ENCODE assay signal across 1 cellular context in genomic region chr2:64767670-64768425, GRCh38.
TF ChIP-seq lines count a peak whose summit lies in the region.

No MANE protein-coding gene starts in this region.

TF ChIP-seq in GM12878, 131 proteins besides CTCF, POLR2A, EP300 and RAD21 (continued from another document):
- TF ChIP-seq, protein P1, sequence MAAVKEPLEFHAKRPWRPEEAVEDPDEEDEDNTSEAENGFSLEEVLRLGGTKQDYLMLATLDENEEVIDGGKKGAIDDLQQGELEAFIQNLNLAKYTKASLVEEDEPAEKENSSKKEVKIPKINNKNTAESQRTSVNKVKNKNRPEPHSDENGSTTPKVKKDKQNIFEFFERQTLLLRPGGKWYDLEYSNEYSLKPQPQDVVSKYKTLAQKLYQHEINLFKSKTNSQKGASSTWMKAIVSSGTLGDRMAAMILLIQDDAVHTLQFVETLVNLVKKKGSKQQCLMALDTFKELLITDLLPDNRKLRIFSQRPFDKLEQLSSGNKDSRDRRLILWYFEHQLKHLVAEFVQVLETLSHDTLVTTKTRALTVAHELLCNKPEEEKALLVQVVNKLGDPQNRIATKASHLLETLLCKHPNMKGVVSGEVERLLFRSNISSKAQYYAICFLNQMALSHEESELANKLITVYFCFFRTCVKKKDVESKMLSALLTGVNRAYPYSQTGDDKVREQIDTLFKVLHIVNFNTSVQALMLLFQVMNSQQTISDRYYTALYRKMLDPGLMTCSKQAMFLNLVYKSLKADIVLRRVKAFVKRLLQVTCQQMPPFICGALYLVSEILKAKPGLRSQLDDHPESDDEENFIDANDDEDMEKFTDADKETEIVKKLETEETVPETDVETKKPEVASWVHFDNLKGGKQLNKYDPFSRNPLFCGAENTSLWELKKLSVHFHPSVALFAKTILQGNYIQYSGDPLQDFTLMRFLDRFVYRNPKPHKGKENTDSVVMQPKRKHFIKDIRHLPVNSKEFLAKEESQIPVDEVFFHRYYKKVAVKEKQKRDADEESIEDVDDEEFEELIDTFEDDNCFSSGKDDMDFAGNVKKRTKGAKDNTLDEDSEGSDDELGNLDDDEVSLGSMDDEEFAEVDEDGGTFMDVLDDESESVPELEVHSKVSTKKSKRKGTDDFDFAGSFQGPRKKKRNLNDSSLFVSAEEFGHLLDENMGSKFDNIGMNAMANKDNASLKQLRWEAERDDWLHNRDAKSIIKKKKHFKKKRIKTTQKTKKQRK (IDR thresholded peaks at IDR 0.05; ENCODE audit: low read depth, low read length) = no peak
- TF ChIP-seq HDAC6 (IDR thresholded peaks at IDR 0.05; ENCODE audit: unreplicated experiment) (peak; percentile 85), KDM1A (IDR thresholded peaks at IDR 0.05; ENCODE audit: borderline replicate concordance) (no peak), CHD2 (IDR thresholded peaks at IDR 0.05; ENCODE audit: borderline replicate concordance, low read depth, low read length) (no peak), MYC (IDR thresholded peaks at IDR 0.05; ENCODE audit: insufficient read depth, insufficient read length, insufficient replicate concordance, low read length, severe bottlenecking) (no peak), SMARCA5 (IDR thresholded peaks at IDR 0.05) (no peak), ZNF274 (IDR thresholded peaks at IDR 0.05; ENCODE audit: insufficient read depth, insufficient read length) (no peak), RAD51 (IDR thresholded peaks at IDR 0.05) (no peak), EZH2 (IDR thresholded peaks at IDR 0.05; ENCODE audit: borderline replicate concordance, control insufficient read depth, low read depth, low read length) (no peak), HDGF (IDR thresholded peaks at IDR 0.05) (peak; percentile 47; the same call in 1 of the 2 replicates), ZZZ3 (IDR thresholded peaks at IDR 0.05; ENCODE audit: control insufficient read depth, insufficient read length, low read depth) (no peak), ZNF24 (IDR thresholded peaks at IDR 0.05) (no peak), USF2 (IDR thresholded peaks at IDR 0.05; ENCODE audit: borderline replicate concordance, low read depth, low read length) (no peak), ATF7 (IDR thresholded peaks at IDR 0.05; ENCODE audit: low read depth) (peak; percentile 54; the same call in 1 of the 2 replicates), USF1 (IDR thresholded peaks at IDR 0.05; ENCODE audit: borderline replicate concordance, extremely low read length, insufficient read depth, low read depth, low read length) (no peak), NR2F1 (conservative IDR thresholded peaks at IDR 0.05) (0 out of 2 replicates have a peak, but pooled peaks have one; percentile 42), PML (IDR thresholded peaks at IDR 0.05; ENCODE audit: low read length) (no peak; the same call in 1 of the 2 replicates), IRF4 (IDR thresholded peaks at IDR 0.05; ENCODE audit: low read depth, low read length) (no peak), BCLAF1 (IDR thresholded peaks at IDR 0.05) (peak; percentile 3; the same call in 1 of the 2 replicates), SPI1 (IDR thresholded peaks at IDR 0.05; ENCODE audit: borderline replicate concordance, insufficient read depth, low read depth, low read length) (no peak), YY1 (IDR thresholded peaks at IDR 0.05; ENCODE audit: low read depth, low read length) (peak; percentile 57), IKZF1 (conservative IDR thresholded peaks at IDR 0.05) (peak; percentile 93), FOXK2 (IDR thresholded peaks at IDR 0.05) (no peak), EED (IDR thresholded peaks at IDR 0.05; ENCODE audit: low read depth) (peak; percentile 70)
- TF ChIP-seq, protein P2, sequence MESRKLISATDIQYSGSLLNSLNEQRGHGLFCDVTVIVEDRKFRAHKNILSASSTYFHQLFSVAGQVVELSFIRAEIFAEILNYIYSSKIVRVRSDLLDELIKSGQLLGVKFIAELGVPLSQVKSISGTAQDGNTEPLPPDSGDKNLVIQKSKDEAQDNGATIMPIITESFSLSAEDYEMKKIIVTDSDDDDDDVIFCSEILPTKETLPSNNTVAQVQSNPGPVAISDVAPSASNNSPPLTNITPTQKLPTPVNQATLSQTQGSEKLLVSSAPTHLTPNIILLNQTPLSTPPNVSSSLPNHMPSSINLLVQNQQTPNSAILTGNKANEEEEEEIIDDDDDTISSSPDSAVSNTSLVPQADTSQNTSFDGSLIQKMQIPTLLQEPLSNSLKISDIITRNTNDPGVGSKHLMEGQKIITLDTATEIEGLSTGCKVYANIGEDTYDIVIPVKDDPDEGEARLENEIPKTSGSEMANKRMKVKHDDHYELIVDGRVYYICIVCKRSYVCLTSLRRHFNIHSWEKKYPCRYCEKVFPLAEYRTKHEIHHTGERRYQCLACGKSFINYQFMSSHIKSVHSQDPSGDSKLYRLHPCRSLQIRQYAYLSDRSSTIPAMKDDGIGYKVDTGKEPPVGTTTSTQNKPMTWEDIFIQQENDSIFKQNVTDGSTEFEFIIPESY (IDR thresholded peaks at IDR 0.05) = no peak
- TF ChIP-seq, protein P3, sequence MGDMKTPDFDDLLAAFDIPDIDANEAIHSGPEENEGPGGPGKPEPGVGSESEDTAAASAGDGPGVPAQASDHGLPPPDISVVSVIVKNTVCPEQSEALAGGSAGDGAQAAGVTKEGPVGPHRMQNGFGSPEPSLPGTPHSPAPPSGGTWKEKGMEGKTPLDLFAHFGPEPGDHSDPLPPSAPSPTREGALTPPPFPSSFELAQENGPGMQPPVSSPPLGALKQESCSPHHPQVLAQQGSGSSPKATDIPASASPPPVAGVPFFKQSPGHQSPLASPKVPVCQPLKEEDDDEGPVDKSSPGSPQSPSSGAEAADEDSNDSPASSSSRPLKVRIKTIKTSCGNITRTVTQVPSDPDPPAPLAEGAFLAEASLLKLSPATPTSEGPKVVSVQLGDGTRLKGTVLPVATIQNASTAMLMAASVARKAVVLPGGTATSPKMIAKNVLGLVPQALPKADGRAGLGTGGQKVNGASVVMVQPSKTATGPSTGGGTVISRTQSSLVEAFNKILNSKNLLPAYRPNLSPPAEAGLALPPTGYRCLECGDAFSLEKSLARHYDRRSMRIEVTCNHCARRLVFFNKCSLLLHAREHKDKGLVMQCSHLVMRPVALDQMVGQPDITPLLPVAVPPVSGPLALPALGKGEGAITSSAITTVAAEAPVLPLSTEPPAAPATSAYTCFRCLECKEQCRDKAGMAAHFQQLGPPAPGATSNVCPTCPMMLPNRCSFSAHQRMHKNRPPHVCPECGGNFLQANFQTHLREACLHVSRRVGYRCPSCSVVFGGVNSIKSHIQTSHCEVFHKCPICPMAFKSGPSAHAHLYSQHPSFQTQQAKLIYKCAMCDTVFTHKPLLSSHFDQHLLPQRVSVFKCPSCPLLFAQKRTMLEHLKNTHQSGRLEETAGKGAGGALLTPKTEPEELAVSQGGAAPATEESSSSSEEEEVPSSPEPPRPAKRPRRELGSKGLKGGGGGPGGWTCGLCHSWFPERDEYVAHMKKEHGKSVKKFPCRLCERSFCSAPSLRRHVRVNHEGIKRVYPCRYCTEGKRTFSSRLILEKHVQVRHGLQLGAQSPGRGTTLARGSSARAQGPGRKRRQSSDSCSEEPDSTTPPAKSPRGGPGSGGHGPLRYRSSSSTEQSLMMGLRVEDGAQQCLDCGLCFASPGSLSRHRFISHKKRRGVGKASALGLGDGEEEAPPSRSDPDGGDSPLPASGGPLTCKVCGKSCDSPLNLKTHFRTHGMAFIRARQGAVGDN (IDR thresholded peaks at IDR 0.05) = no peak
- TF ChIP-seq, protein P4, sequence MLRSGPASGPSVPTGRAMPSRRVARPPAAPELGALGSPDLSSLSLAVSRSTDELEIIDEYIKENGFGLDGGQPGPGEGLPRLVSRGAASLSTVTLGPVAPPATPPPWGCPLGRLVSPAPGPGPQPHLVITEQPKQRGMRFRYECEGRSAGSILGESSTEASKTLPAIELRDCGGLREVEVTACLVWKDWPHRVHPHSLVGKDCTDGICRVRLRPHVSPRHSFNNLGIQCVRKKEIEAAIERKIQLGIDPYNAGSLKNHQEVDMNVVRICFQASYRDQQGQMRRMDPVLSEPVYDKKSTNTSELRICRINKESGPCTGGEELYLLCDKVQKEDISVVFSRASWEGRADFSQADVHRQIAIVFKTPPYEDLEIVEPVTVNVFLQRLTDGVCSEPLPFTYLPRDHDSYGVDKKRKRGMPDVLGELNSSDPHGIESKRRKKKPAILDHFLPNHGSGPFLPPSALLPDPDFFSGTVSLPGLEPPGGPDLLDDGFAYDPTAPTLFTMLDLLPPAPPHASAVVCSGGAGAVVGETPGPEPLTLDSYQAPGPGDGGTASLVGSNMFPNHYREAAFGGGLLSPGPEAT (IDR thresholded peaks at IDR 0.05; ENCODE audit: low read depth) = no peak
- TF ChIP-seq, protein P5, sequence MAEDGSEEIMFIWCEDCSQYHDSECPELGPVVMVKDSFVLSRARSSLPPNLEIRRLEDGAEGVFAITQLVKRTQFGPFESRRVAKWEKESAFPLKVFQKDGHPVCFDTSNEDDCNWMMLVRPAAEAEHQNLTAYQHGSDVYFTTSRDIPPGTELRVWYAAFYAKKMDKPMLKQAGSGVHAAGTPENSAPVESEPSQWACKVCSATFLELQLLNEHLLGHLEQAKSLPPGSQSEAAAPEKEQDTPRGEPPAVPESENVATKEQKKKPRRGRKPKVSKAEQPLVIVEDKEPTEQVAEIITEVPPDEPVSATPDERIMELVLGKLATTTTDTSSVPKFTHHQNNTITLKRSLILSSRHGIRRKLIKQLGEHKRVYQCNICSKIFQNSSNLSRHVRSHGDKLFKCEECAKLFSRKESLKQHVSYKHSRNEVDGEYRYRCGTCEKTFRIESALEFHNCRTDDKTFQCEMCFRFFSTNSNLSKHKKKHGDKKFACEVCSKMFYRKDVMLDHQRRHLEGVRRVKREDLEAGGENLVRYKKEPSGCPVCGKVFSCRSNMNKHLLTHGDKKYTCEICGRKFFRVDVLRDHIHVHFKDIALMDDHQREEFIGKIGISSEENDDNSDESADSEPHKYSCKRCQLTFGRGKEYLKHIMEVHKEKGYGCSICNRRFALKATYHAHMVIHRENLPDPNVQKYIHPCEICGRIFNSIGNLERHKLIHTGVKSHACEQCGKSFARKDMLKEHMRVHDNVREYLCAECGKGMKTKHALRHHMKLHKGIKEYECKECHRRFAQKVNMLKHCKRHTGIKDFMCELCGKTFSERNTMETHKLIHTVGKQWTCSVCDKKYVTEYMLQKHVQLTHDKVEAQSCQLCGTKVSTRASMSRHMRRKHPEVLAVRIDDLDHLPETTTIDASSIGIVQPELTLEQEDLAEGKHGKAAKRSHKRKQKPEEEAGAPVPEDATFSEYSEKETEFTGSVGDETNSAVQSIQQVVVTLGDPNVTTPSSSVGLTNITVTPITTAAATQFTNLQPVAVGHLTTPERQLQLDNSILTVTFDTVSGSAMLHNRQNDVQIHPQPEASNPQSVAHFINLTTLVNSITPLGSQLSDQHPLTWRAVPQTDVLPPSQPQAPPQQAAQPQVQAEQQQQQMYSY (CRISPR knock-in tag; IDR thresholded peaks at IDR 0.05) = no peak
- TF ChIP-seq, protein P6, sequence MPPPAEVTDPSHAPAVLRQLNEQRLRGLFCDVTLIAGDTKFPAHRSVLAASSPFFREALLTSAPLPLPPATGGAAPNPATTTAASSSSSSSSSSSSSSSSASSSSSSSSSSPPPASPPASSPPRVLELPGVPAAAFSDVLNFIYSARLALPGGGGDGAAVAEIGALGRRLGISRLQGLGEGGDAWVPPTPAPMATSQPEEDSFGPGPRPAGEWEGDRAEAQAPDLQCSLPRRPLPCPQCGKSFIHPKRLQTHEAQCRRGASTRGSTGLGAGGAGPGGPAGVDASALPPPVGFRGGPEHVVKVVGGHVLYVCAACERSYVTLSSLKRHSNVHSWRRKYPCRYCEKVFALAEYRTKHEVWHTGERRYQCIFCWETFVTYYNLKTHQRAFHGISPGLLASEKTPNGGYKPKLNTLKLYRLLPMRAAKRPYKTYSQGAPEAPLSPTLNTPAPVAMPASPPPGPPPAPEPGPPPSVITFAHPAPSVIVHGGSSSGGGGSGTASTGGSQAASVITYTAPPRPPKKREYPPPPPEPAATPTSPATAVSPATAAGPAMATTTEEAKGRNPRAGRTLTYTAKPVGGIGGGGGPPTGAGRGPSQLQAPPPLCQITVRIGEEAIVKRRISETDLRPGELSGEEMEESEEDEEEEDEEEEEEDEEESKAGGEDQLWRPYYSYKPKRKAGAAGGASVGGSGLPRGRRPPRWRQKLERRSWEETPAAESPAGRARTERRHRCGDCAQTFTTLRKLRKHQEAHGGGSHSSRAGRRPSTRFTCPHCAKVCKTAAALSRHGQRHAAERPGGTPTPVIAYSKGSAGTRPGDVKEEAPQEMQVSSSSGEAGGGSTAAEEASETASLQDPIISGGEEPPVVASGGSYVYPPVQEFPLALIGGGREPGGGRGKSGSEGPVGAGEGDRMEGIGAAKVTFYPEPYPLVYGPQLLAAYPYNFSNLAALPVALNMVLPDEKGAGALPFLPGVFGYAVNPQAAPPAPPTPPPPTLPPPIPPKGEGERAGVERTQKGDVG (CRISPR knock-in tag; IDR thresholded peaks at IDR 0.05) = no peak
